In genomic region chr2:219968685-219969345, GRCh38 we compare ENCODE assay signal across 16 cellular contexts.
DNase-seq lines count a peak whose midpoint lies in the region; ATAC-seq and TF ChIP-seq lines count a peak whose summit lies in the region.
"Had no signal": no experiment of that assay in that cellular context is flagged by ENCODE, and none has a peak within 500 bp of the region (broad histone marks: within the 10 kb centered on the region; RNA-seq: fewer than 3 reads in every experiment).

No MANE protein-coding gene starts in this region.

- H3K4me1 ChIP-seq in CD8-positive, alpha-beta memory T cell (ENCODE audit: insufficient read depth, low read length), result no peaks in the 10 kb centered on the region
- H3K4me1 ChIP-seq: prostate gland, transverse colon had no signal

- intact Hi-C loops in MCF 10A (cut with micrococcal nuclease), result loop anchor here (1.0 to 10.0 kb wide), 4 partner anchors 226 to 1603 kb away; partner anchors contain the start of gene EPHA4

- no peak overlapping the region for H3K27ac ChIP-seq in CD8-positive, alpha-beta memory T cell (ENCODE audit: low read depth, low read length)
- H3K27ac ChIP-seq: prostate gland, transverse colon had no signal

- peaks cover 17% of the 10 kb centered on the region for H3K4me1 Mint-ChIP-seq in MCF 10A (ENCODE audit: insufficient read depth, unreplicated experiment)
- H3K4me1 Mint-ChIP-seq in CD8-positive, alpha-beta memory T cell, result no peaks in the 10 kb centered on the region
- H3K4me1 Mint-ChIP-seq in activated naive CD8-positive, alpha-beta T cell treated with anti-CD3 and anti-CD28 coated beads, Interleukin-2, amount 50 U/mL, for 24 hours, result no peaks in the 10 kb centered on the region
- H3K4me1 Mint-ChIP-seq: activated CD4-positive, alpha-beta memory T cell treated with anti-CD3 and anti-CD28 coated beads, Interleukin-2, amount 10 ng/mL, durations not matched to agents 7 days and 5 days had no signal

- CTCF ChIA-PET in MCF 10A (lab: Yijun Ruan, JAX), result interaction anchor here (0.6 to 0.7 kb wide), 2 partner anchors 16 to 57 kb away, joined by 3 to 4 read pairs; no protein-coding TSS in a partner anchor
- CTCF ChIA-PET in CD8-positive, alpha-beta memory T cell (lab: Charles Lee), result no interaction called here

- no peaks in the 10 kb centered on the region for H3K27me3 ChIP-seq in CD8-positive, alpha-beta memory T cell (ENCODE audit: insufficient read depth, low read length, poor library complexity, severe bottlenecking)
- H3K27me3 ChIP-seq: transverse colon had no signal

- no peak for TF ChIP-seq CTCF in MCF 10A (IDR thresholded peaks at IDR 0.05; ENCODE audit: unreplicated experiment)

- no peaks in the 10 kb centered on the region for H3K9me3 Mint-ChIP-seq in MCF 10A (ENCODE audit: unreplicated experiment)
- H3K9me3 Mint-ChIP-seq in CD8-positive, alpha-beta memory T cell, result no peaks in the 10 kb centered on the region
- no peaks in the 10 kb centered on the region for H3K9me3 Mint-ChIP-seq in activated naive CD8-positive, alpha-beta T cell treated with anti-CD3 and anti-CD28 coated beads, Interleukin-2, amount 50 U/mL, for 24 hours
- H3K9me3 Mint-ChIP-seq: activated CD4-positive, alpha-beta memory T cell treated with anti-CD3 and anti-CD28 coated beads, Interleukin-2, amount 10 ng/mL, durations not matched to agents 7 days and 5 days; activated T-helper 2 cell treated with anti-CD3 and anti-CD28 coated beads, Interferon-gamma antibody, Interleukin-2, Interleukin-4, amounts not matched to agents 10 μg/mL and 5 μg/mL and 100 μg/mL, durations not matched to agents 14 hours and 24 hours and 36 hours had no signal

- BruUV-seq in MCF 10A (replicated peaks; lab: Mats Ljungman, UMichigan), result TSS peak; percentile 93

- no peaks in the 10 kb centered on the region for H3K9me3 ChIP-seq in CD8-positive, alpha-beta memory T cell (ENCODE audit: low read length)
- H3K9me3 ChIP-seq: prostate gland, transverse colon had no signal

- H3K36me3 Mint-ChIP-seq in MCF 10A (ENCODE audit: insufficient read depth, unreplicated experiment), result no peaks in the 10 kb centered on the region
- H3K36me3 Mint-ChIP-seq in CD8-positive, alpha-beta memory T cell, result no peaks in the 10 kb centered on the region
- no peaks in the 10 kb centered on the region for H3K36me3 Mint-ChIP-seq in activated naive CD8-positive, alpha-beta T cell treated with anti-CD3 and anti-CD28 coated beads, Interleukin-2, amount 50 U/mL, for 24 hours (ENCODE audit: low read depth)

- POLR2A ChIA-PET in MCF 10A (lab: Yijun Ruan, JAX), result interaction anchor here (0.7 to 1.5 kb wide), 10 partner anchors 9 to 301 kb away, joined by 3 to 6 read pairs (median 4); no protein-coding TSS in a partner anchor
- POLR2A ChIA-PET in CD8-positive, alpha-beta memory T cell (lab: Charles Lee), result no interaction called here

- no peaks in the 10 kb centered on the region for H3K27me3 Mint-ChIP-seq in MCF 10A (ENCODE audit: insufficient read depth, unreplicated experiment)
- no peaks in the 10 kb centered on the region for H3K27me3 Mint-ChIP-seq in CD8-positive, alpha-beta memory T cell
- H3K27me3 Mint-ChIP-seq in activated naive CD8-positive, alpha-beta T cell treated with anti-CD3 and anti-CD28 coated beads, Interleukin-2, amount 50 U/mL, for 24 hours, result no peaks in the 10 kb centered on the region
- H3K27me3 Mint-ChIP-seq: activated CD4-positive, alpha-beta memory T cell treated with anti-CD3 and anti-CD28 coated beads, Interleukin-2, amount 10 ng/mL, durations not matched to agents 7 days and 5 days had no signal

- peak overlapping the region; percentile 61 for H3K27ac Mint-ChIP-seq in MCF 10A (ENCODE audit: low read depth, unreplicated experiment)
- no peak overlapping the region for H3K27ac Mint-ChIP-seq in CD8-positive, alpha-beta memory T cell
- no peak overlapping the region for H3K27ac Mint-ChIP-seq in activated naive CD8-positive, alpha-beta T cell treated with anti-CD3 and anti-CD28 coated beads, Interleukin-2, amount 50 U/mL, for 24 hours
- H3K27ac Mint-ChIP-seq: activated CD4-positive, alpha-beta memory T cell treated with anti-CD3 and anti-CD28 coated beads, Interleukin-2, amount 10 ng/mL, durations not matched to agents 7 days and 5 days; activated T-helper 2 cell treated with anti-CD3 and anti-CD28 coated beads, Interferon-gamma antibody, Interleukin-2, Interleukin-4, amounts not matched to agents 10 μg/mL and 5 μg/mL and 100 μg/mL, durations not matched to agents 14 hours and 24 hours and 36 hours had no signal

- no peaks in the 10 kb centered on the region for H3K36me3 ChIP-seq in CD8-positive, alpha-beta memory T cell (ENCODE audit: insufficient read depth, low read length)
- H3K36me3 ChIP-seq: prostate gland, transverse colon had no signal

- DNase-seq in EH (ENCODE audit: low read depth), result peak; percentile 81
- peak; percentile 97 for DNase-seq in M059J (ENCODE audit: low read depth)
- DNase-seq in MCF 10A (ENCODE audit: unreplicated experiment), result peak; percentile 97
- DNase-seq in nucleus accumbens (lab: John Stamatoyannopoulos, UW), result peak in 31 of 56 donors; percentile 0 to 63 (median 17)
- no peak for DNase-seq in CD8-positive, alpha-beta memory T cell
- no peak for DNase-seq in activated naive CD8-positive, alpha-beta T cell treated with anti-CD3 and anti-CD28 coated beads, Interleukin-2, amount 50 U/mL, for 24 hours
- no peak for DNase-seq in NCI-H2029 treated with DMSO at 0.1 percent for 48 hours (lab: John Stamatoyannopoulos, UW)
- DNase-seq: activated CD4-positive, alpha-beta memory T cell treated with anti-CD3 and anti-CD28 coated beads, Interleukin-2, amount 10 ng/mL, durations not matched to agents 7 days and 5 days; C1 segment of cervical spinal cord; effector CD4-positive, alpha-beta T cell; NCI-H2081; SHP77; transverse colon had no signal

- ATAC-seq in activated naive CD8-positive, alpha-beta T cell treated with anti-CD3 and anti-CD28 coated beads, Interleukin-2, amount 50 U/mL, for 24 hours, result no peak
- no peak for ATAC-seq in HG02642 (IDR thresholded peaks at IDR 0.05; ENCODE audit: poor library complexity, unreplicated experiment)

- peak overlapping the region; percentile 35 for H3K4me3 Mint-ChIP-seq in MCF 10A (ENCODE audit: unreplicated experiment)
- no peak overlapping the region for H3K4me3 Mint-ChIP-seq in CD8-positive, alpha-beta memory T cell
- H3K4me3 Mint-ChIP-seq in activated naive CD8-positive, alpha-beta T cell treated with anti-CD3 and anti-CD28 coated beads, Interleukin-2, amount 50 U/mL, for 24 hours, result no peak overlapping the region
- H3K4me3 Mint-ChIP-seq: activated CD4-positive, alpha-beta memory T cell treated with anti-CD3 and anti-CD28 coated beads, Interleukin-2, amount 10 ng/mL, durations not matched to agents 7 days and 5 days had no signal

- no peak overlapping the region for H3K4me3 ChIP-seq in CD8-positive, alpha-beta memory T cell (ENCODE audit: low read length)
- H3K4me3 ChIP-seq: prostate gland, transverse colon had no signal

Comparison
In these comparisons a context has a peak if more than half of its experiments do, and no peak if none do; other contexts are left out.
1. DNase-seq: peak in EH (single experiment), M059J (single experiment), MCF 10A (single experiment) and nucleus accumbens (31 of 56); none in CD8-positive, alpha-beta memory T cell (0 of 5), activated naive CD8-positive, alpha-beta T cell treated with anti-CD3 and anti-CD28 coated beads, Interleukin-2, amount 50 U/mL, for 24 hours (single experiment) and NCI-H2029 treated with DMSO at 0.1 percent for 48 hours (single experiment).